ENCODE assay signal across 16 cellular contexts in the genomic region with DNA sequence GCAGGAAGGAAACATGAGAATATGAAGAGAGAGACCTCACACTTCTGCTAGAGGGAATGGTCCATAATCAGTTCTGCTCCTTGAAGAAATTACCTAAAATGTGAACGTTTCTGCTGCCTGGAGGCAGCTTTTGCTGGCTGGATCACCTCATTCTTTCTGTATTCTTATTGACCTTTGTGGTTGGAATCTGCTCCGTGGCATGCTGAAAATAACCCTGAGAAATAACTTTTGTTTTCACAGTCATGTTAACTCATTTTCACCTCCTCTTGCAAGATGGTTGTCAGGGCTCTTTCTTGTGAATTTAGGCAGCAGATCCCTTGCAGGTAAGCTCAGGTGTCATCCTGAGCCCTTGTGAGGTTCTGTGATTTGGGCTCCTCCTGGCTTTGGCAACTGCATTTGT.
DNase-seq lines count a peak whose midpoint lies in the region; ATAC-seq and TF ChIP-seq lines count a peak whose summit lies in the region.
"Had no signal": no experiment of that assay in that cellular context is flagged by ENCODE, and none has a peak within 500 bp of the region (broad histone marks: within the 10 kb centered on the region; RNA-seq: fewer than 3 reads in every experiment).

No MANE protein-coding gene starts in this region.

- DNase-seq in AG10803 (ENCODE audit: low read depth) (peak; percentile 30), GM12865 (ENCODE audit: low read depth) (peak; percentile 69), COLO829 (ENCODE audit: low spot score) (no peak)
- no peak for DNase-seq in activated naive CD8-positive, alpha-beta T cell treated with anti-CD3 and anti-CD28 coated beads for 36 hours
- no peak for DNase-seq in natural killer cell treated with Interleukin-12 subunit alpha and Interleukin-12 subunit beta and Interleukin-15 and Interleukin-18, amount 100 ng/mL, for 72 hours (ENCODE audit: low spot score)
- DNase-seq: activated CD8-positive, alpha-beta memory T cell treated with anti-CD3 and anti-CD28 coated beads, Interleukin-2, amount 10 ng/mL, durations not matched to agents 7 days and 5 days; CD8-positive, alpha-beta T cell; central memory CD4-positive, alpha-beta T cell; naive B cell; NCI-H1105; NCI-H510A treated with DMSO at 0.1 percent for 48 hours; Right ventricle myocardium superior had no signal

- H3K27me3 Mint-ChIP-seq in activated naive CD8-positive, alpha-beta T cell treated with anti-CD3 and anti-CD28 coated beads for 36 hours = no peaks in the 10 kb centered on the region
- peaks cover 50% of the 10 kb centered on the region for H3K27me3 Mint-ChIP-seq in nephron (ENCODE audit: low read depth)
- peaks cover 0 to 2% of the 10 kb centered on the region in 2 donors for H3K27me3 Mint-ChIP-seq in natural killer cell treated with Interleukin-12 subunit alpha and Interleukin-12 subunit beta and Interleukin-15 and Interleukin-18, amount 100 ng/mL, for 72 hours
- H3K27me3 Mint-ChIP-seq: naive B cell had no signal

- no peak overlapping the region for H3K4me3 ChIP-seq in AG10803 (ENCODE audit: low read length)
- no peak overlapping the region for H3K4me3 ChIP-seq in GM12865 (ENCODE audit: low read depth, low read length)

- H3K36me3 Mint-ChIP-seq in activated naive CD8-positive, alpha-beta T cell treated with anti-CD3 and anti-CD28 coated beads for 36 hours = peaks cover 4% of the 10 kb centered on the region
- peaks cover 4% of the 10 kb centered on the region for H3K36me3 Mint-ChIP-seq in nephron (ENCODE audit: low read depth)
- H3K36me3 Mint-ChIP-seq in natural killer cell treated with Interleukin-12 subunit alpha and Interleukin-12 subunit beta and Interleukin-15 and Interleukin-18, amount 100 ng/mL, for 72 hours = peaks cover 4% of the 10 kb centered on the region
- H3K36me3 Mint-ChIP-seq: CD8-positive, alpha-beta T cell; naive B cell had no signal

- H3K9me3 Mint-ChIP-seq in activated naive CD8-positive, alpha-beta T cell treated with anti-CD3 and anti-CD28 coated beads for 36 hours = peaks cover 6% of the 10 kb centered on the region
- peaks cover 3% of the 10 kb centered on the region for H3K9me3 Mint-ChIP-seq in nephron
- no peaks in the 10 kb centered on the region for H3K9me3 Mint-ChIP-seq in natural killer cell treated with Interleukin-12 subunit alpha and Interleukin-12 subunit beta and Interleukin-15 and Interleukin-18, amount 100 ng/mL, for 72 hours
- H3K9me3 Mint-ChIP-seq: CD8-positive, alpha-beta T cell had no signal

- TF ChIP-seq CTCF in AG10803 (conservative IDR thresholded peaks at IDR 0.05; ENCODE audit: low read length) (no peak), GM12865 (IDR thresholded peaks at IDR 0.05; ENCODE audit: insufficient read depth, low read depth, low read length, missing control alignments) (no peak), nephron (IDR thresholded peaks at IDR 0.05; ENCODE audit: unreplicated experiment in 3 of 3) (no peak)

- peak overlapping the region; percentile 18 for H3K4me3 Mint-ChIP-seq in activated naive CD8-positive, alpha-beta T cell treated with anti-CD3 and anti-CD28 coated beads for 36 hours
- H3K4me3 Mint-ChIP-seq in nephron = peak overlapping the region in 1 of 3 experiments; percentile 17
- H3K4me3 Mint-ChIP-seq in natural killer cell treated with Interleukin-12 subunit alpha and Interleukin-12 subunit beta and Interleukin-15 and Interleukin-18, amount 100 ng/mL, for 72 hours = no peak overlapping the region
- H3K4me3 Mint-ChIP-seq: activated CD8-positive, alpha-beta memory T cell treated with anti-CD3 and anti-CD28 coated beads, Interleukin-2, amount 10 ng/mL, durations not matched to agents 7 days and 5 days; CD8-positive, alpha-beta T cell had no signal

- H3K27ac Mint-ChIP-seq in activated naive CD8-positive, alpha-beta T cell treated with anti-CD3 and anti-CD28 coated beads for 36 hours = peak overlapping the region; percentile 82
- peak overlapping the region; percentile 28 to 88 (median 38) for H3K27ac Mint-ChIP-seq in nephron
- H3K27ac Mint-ChIP-seq in natural killer cell treated with Interleukin-12 subunit alpha and Interleukin-12 subunit beta and Interleukin-15 and Interleukin-18, amount 100 ng/mL, for 72 hours = peak overlapping the region in 1 of 2 donors; percentile 79
- H3K27ac Mint-ChIP-seq: activated CD8-positive, alpha-beta memory T cell treated with anti-CD3 and anti-CD28 coated beads, Interleukin-2, amount 10 ng/mL, durations not matched to agents 7 days and 5 days; CD8-positive, alpha-beta T cell had no signal

- H3K4me1 Mint-ChIP-seq in activated naive CD8-positive, alpha-beta T cell treated with anti-CD3 and anti-CD28 coated beads for 36 hours = peaks cover 53% of the 10 kb centered on the region
- peaks cover 46% of the 10 kb centered on the region for H3K4me1 Mint-ChIP-seq in nephron
- H3K4me1 Mint-ChIP-seq in natural killer cell treated with Interleukin-12 subunit alpha and Interleukin-12 subunit beta and Interleukin-15 and Interleukin-18, amount 100 ng/mL, for 72 hours (ENCODE audit: low read depth in 2 of 2) = peaks cover 23 to 30% of the 10 kb centered on the region in 2 donors

- ATAC-seq in GM19397 (IDR thresholded peaks at IDR 0.05; ENCODE audit: unreplicated experiment) (no peak), HG03175 (IDR thresholded peaks at IDR 0.05; ENCODE audit: unreplicated experiment) (no peak)
- ATAC-seq in natural killer cell treated with Interleukin-12 subunit alpha and Interleukin-12 subunit beta and Interleukin-15 and Interleukin-18, amount 100 ng/mL, for 72 hours = no peak
- ATAC-seq: activated CD8-positive, alpha-beta memory T cell treated with anti-CD3 and anti-CD28 coated beads, Interleukin-2, amount 10 ng/mL, durations not matched to agents 7 days and 5 days; CD8-positive, alpha-beta T cell; esophagus mucosa had no signal

Comparison
In these comparisons a context has a peak if more than half of its experiments do, and no peak if none do; other contexts are left out.
1. DNase-seq: peak in AG10803 (single experiment) and GM12865 (single experiment); none in activated naive CD8-positive, alpha-beta T cell treated with anti-CD3 and anti-CD28 coated beads for 36 hours (single experiment), COLO829 (single experiment) and natural killer cell treated with Interleukin-12 subunit alpha and Interleukin-12 subunit beta and Interleukin-15 and Interleukin-18, amount 100 ng/mL, for 72 hours (single experiment).